Comparison of ENCODE assay signal across 9 cellular contexts in genomic region chr7:83964318-83964717, GRCh38.
"Had no signal": no experiment of that assay in that cellular context is flagged by ENCODE, and none has a peak within 500 bp of the region (broad histone marks: within the 10 kb centered on the region; RNA-seq: fewer than 3 reads in every experiment).

No MANE protein-coding gene starts in this region.

- DNase-seq: GM23248, GOT3, H7, HFFc6, IMR-90 had no signal

- H3K4me3 ChIP-seq: GM23248, HAP-1, K562 had no signal

- H2AFZ ChIP-seq: GM23248 had no signal

- H3K9ac ChIP-seq: GM23248 had no signal

- H3K9me3 ChIP-seq: HAP-1 had no signal

- H3K27ac Mint-ChIP-seq: HFFc6 had no signal

- H3K27ac ChIP-seq: GM23248 had no signal

- H3K36me3 ChIP-seq: HAP-1 had no signal

- FAIRE-seq: HTR-8/SVneo, K562 had no signal

- H3K9me3 Mint-ChIP-seq: HFFc6 had no signal

- ATAC-seq: HCT116, K562 had no signal

- H3K4me3 Mint-ChIP-seq: HFFc6 had no signal
